In the genomic region with DNA sequence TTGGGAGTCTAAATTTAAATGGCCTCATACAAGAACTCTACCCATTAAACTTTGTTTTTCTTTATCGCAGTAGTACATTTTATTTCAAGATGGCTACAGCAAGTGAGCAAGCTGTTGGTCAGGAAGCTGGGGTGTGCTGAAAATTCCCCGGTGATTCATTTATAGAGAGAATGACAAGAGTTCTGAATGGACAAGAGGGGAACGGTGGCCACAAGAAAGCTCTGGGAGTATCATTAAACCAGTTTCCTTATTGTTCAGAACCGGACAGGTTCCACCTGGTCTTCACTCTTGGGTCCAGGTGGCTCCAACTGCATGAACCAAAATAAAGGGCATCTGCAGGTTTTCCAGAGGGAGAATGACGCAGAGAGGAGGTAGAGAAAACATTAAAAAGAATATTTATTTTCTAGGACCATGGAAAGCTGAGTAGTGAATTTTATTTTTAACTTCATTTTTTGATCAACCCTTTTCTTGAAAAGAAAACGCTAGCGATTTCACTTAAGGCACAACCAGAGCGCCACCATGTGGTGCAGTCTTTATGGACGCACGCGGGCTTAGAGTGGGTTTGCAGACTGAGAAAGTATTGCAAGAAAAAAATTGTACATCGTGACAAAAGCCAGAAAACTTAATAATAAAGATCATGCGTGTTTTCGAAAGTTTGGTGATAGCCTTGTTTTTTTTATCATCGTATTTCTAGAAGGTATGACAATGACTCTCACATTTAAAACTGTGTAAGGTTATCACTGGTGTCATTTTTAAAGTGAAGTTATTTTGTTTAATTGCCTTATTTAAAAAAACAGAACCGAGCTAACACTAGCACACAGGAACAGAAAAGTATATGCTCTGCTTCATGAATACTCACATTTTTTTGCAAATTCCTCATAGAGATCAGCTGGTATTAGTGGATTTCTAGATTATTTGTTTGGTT, we compare ENCODE assay signal across 8 cellular contexts.
DNase-seq lines count a peak whose midpoint lies in the region; ATAC-seq and TF ChIP-seq lines count a peak whose summit lies in the region.

No MANE protein-coding gene starts in this region.

- peaks cover 6% of the 10 kb centered on the region for H3K27me3 Mint-ChIP-seq in nephron progenitor cell (ENCODE audit: low read depth, poor library complexity)
- no peaks in the 10 kb centered on the region for H3K27me3 Mint-ChIP-seq in T-helper 2 cell treated with Interferon-gamma antibody and Interleukin-4, amounts not matched to agents 5 μg/mL and 100 μg/mL, for 36 hours (ENCODE audit: low read depth)

- no peak overlapping the region for H3K27ac ChIP-seq in DOHH2 (ENCODE audit: low read depth, low read length)

- H3K4me3 ChIP-seq in DOHH2 (ENCODE audit: low read length) = no peak overlapping the region
- H3K4me3 ChIP-seq in Jurkat, Clone E6-1 (ENCODE audit: low read length) = no peak overlapping the region
- H3K4me3 ChIP-seq in epithelial cell of esophagus (ENCODE audit: low read length) = no peak overlapping the region

- H3K4me3 Mint-ChIP-seq in nephron progenitor cell = no peak overlapping the region
- H3K4me3 Mint-ChIP-seq in T-helper 2 cell treated with Interferon-gamma antibody and Interleukin-4, amounts not matched to agents 5 μg/mL and 100 μg/mL, for 36 hours = no peak overlapping the region

- DNase-seq in Jurkat, Clone E6-1 (ENCODE audit: low read depth, low spot score) = peak; percentile 51
- DNase-seq in RPMI7951 (ENCODE audit: low read depth) = peak; percentile 27
- peak; percentile 70 for DNase-seq in epithelial cell of esophagus (ENCODE audit: low read depth)
- DNase-seq in nephron progenitor cell = peak; percentile 67
- DNase-seq in NCI-H2227 treated with DMSO at 0.1 percent for 48 hours (lab: John Stamatoyannopoulos, UW) = no peak
- no peak for DNase-seq in T-helper 2 cell treated with Interferon-gamma antibody and Interleukin-4, amounts not matched to agents 5 μg/mL and 100 μg/mL, for 36 hours (ENCODE audit: low spot score)

- H3K4me2 ChIP-seq in DOHH2 (ENCODE audit: low read length) = no peak overlapping the region

- peak; percentile 57 for ATAC-seq in GM21526 (IDR thresholded peaks at IDR 0.05; ENCODE audit: low FRiP score, unreplicated experiment)

- no peaks in the 10 kb centered on the region for H3K4me1 ChIP-seq in DOHH2 (ENCODE audit: control insufficient read depth, low read length)

- H3K27me3 ChIP-seq in DOHH2 (ENCODE audit: control insufficient read depth, low read length) = peaks cover 3% of the 10 kb centered on the region; the same call in 1 of the 2 replicates

- H3K9me3 ChIP-seq in DOHH2 (ENCODE audit: control insufficient read depth, insufficient read depth, low read length) = no peaks in the 10 kb centered on the region

- no peaks in the 10 kb centered on the region for H3K36me3 ChIP-seq in DOHH2 (ENCODE audit: control insufficient read depth, low read length)

- TF ChIP-seq CTCF in DOHH2 (IDR thresholded peaks at IDR 0.05; ENCODE audit: low read depth, low read length, poor library complexity, severe bottlenecking) (peak; percentile 77), epithelial cell of esophagus (IDR thresholded peaks at IDR 0.05; ENCODE audit: insufficient read depth, low read depth, low read length, missing control alignments) (peak; percentile 84), nephron progenitor cell (IDR thresholded peaks at IDR 0.05) (peak; percentile 84)

- H3K27ac Mint-ChIP-seq in nephron progenitor cell = no peak overlapping the region
- no peak overlapping the region for H3K27ac Mint-ChIP-seq in T-helper 2 cell treated with Interferon-gamma antibody and Interleukin-4, amounts not matched to agents 5 μg/mL and 100 μg/mL, for 36 hours

- no peaks in the 10 kb centered on the region for H3K4me1 Mint-ChIP-seq in nephron progenitor cell
- no peaks in the 10 kb centered on the region for H3K4me1 Mint-ChIP-seq in T-helper 2 cell treated with Interferon-gamma antibody and Interleukin-4, amounts not matched to agents 5 μg/mL and 100 μg/mL, for 36 hours (ENCODE audit: low read depth)

- no peaks in the 10 kb centered on the region for H3K79me2 ChIP-seq in DOHH2 (ENCODE audit: control insufficient read depth, low read length)

- peaks cover 4% of the 10 kb centered on the region for H3K36me3 Mint-ChIP-seq in nephron progenitor cell (ENCODE audit: low read depth)
- H3K36me3 Mint-ChIP-seq in T-helper 2 cell treated with Interferon-gamma antibody and Interleukin-4, amounts not matched to agents 5 μg/mL and 100 μg/mL, for 36 hours (ENCODE audit: low read depth) = no peaks in the 10 kb centered on the region

- H3K9me3 Mint-ChIP-seq in nephron progenitor cell = peaks cover 6% of the 10 kb centered on the region
- H3K9me3 Mint-ChIP-seq in T-helper 2 cell treated with Interferon-gamma antibody and Interleukin-4, amounts not matched to agents 5 μg/mL and 100 μg/mL, for 36 hours = peaks cover 5% of the 10 kb centered on the region

- H3F3A ChIP-seq in DOHH2 (ENCODE audit: control insufficient read depth, insufficient read depth) = no peaks in the 10 kb centered on the region

- H4K20me1 ChIP-seq in DOHH2 (ENCODE audit: control insufficient read depth, insufficient read depth, low read depth, low read length) = no peaks in the 10 kb centered on the region

- H3K9me2 ChIP-seq in DOHH2 (replicated peaks; ENCODE audit: control insufficient read depth, low read length) = no peaks in the 10 kb centered on the region

Comparison
In these comparisons a context has a peak if more than half of its experiments do, and no peak if none do; other contexts are left out.
1. DNase-seq: peak in Jurkat, Clone E6-1 (single experiment), RPMI7951 (single experiment), epithelial cell of esophagus (single experiment) and nephron progenitor cell (single experiment); none in NCI-H2227 treated with DMSO at 0.1 percent for 48 hours (single experiment) and T-helper 2 cell treated with Interferon-gamma antibody and Interleukin-4, amounts not matched to agents 5 μg/mL and 100 μg/mL, for 36 hours (single experiment).
2. Peak in every context shown above with its lines, with median percentiles within 50 percentile points of each other: CTCF ChIP-seq.